In the genomic region with DNA sequence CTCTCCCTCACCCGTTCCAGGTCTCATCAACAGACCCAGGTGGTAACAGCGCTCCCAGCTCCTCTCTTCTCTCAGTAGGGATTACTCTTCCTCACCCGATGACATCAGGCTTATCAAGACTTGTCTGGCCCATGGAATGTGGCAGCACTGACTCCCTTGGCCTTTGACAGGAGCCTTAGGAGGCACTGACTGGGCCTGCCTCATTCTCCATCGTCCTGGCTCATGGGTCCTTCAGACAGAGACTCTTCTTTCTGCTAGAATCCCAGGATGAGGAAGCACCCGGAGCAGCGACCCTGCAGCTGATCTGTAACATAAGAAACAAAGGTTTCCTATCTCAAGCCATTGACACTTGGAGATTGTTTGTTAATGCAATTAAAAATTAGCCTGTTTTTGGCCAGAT, we compare ENCODE assay signal across 8 cellular contexts.
"Had no signal": no experiment of that assay in that cellular context is flagged by ENCODE, and none has a peak within 500 bp of the region (broad histone marks: within the 10 kb centered on the region; RNA-seq: fewer than 3 reads in every experiment).

No MANE protein-coding gene starts in this region.

- H3K4me3 Mint-ChIP-seq: IgD-negative memory B cell had no signal

- H3K4me3 ChIP-seq: GM23248 had no signal

- ATAC-seq: HepG2 had no signal

- H2AFZ ChIP-seq: GM23248 had no signal

- H3K36me3 Mint-ChIP-seq: IgD-negative memory B cell had no signal

- DNase-seq: GM23248, GOT3, H7, HCEC 1CT, KBM-7 had no signal

- H3K27ac ChIP-seq: GM23248, HL-60 had no signal

- H3K9ac ChIP-seq: GM23248 had no signal

- H3K4me1 Mint-ChIP-seq: IgD-negative memory B cell had no signal

- H3K27ac Mint-ChIP-seq: IgD-negative memory B cell had no signal
